17 cellular contexts compared by ENCODE assay signal in genomic region chr7:28055161-28055544, GRCh38.
DNase-seq lines count a peak whose midpoint lies in the region; ATAC-seq and TF ChIP-seq lines count a peak whose summit lies in the region.
"Had no signal": no experiment of that assay in that cellular context is flagged by ENCODE, and none has a peak within 500 bp of the region (broad histone marks: within the 10 kb centered on the region; RNA-seq: fewer than 3 reads in every experiment).

No MANE protein-coding gene starts in this region.

- H3K4me1 ChIP-seq in Panc1 (ENCODE audit: control insufficient read depth, insufficient read depth, low read length) (peaks cover 34% of the 10 kb centered on the region), aorta (ENCODE audit: control insufficient read depth in 1 of 2, insufficient read depth in 2 of 2, low read length in 2 of 2) (no peaks in the 10 kb centered on the region)
- H3K4me1 ChIP-seq: BLaER1 treated with 17β-estradiol and CSF1 and Interleukin-3, amounts not matched to agents 10 nM and 100 nM; breast epithelium; lower lobe of right lung had no signal

- DNase-seq in GM03348 (ENCODE audit: low spot score) (peak; percentile 43), Panc1 (ENCODE audit: low read depth, low spot score) (no peak), glomerular visceral epithelial cell (ENCODE audit: extremely low spot score) (peak; percentile 89), renal cortical epithelial cell (ENCODE audit: low read depth) (peak; percentile 75), aorta (no peak)
- no peak for DNase-seq in activated CD4-positive, alpha-beta memory T cell treated with anti-CD3 and anti-CD28 coated beads for 36 hours
- DNase-seq in activated CD4-positive, CD25-positive, alpha-beta regulatory T cell treated with anti-CD3 and anti-CD28 coated beads, Interleukin-2, amount 50 U/mL, for 72 hours = no peak
- no peak for DNase-seq in activated CD4-positive, alpha-beta T cell treated with anti-CD3 and anti-CD28 coated beads for 48 hours
- DNase-seq: activated naive CD4-positive, alpha-beta T cell treated with anti-CD3 and anti-CD28 coated beads for 36 hours; DMS79; effector CD8-positive, alpha-beta T cell; lower lobe of right lung; NCI-H1417 treated with DMSO at 0.1 percent for 48 hours; stimulated activated naive B cell treated with anti-CD40 and anti-IgM and Interleukin-4, amounts not matched to agents 10 μg/mL and 1 μg/mL and 100 μg/mL, for 72 hours had no signal

- H3K27me3 Mint-ChIP-seq in activated CD4-positive, alpha-beta memory T cell treated with anti-CD3 and anti-CD28 coated beads for 36 hours = no peaks in the 10 kb centered on the region
- H3K27me3 Mint-ChIP-seq: stimulated activated naive B cell treated with anti-CD40 and anti-IgM and Interleukin-4, amounts not matched to agents 10 μg/mL and 1 μg/mL and 100 μg/mL, for 72 hours had no signal

- TF ChIP-seq CTCF in Panc1 (IDR thresholded peaks at IDR 0.05) = no peak

- in situ Hi-C loops in Panc1 (cut with HindIII; ENCODE audit: low pct_unique_long_range_greater_than_20kb, low sequenced_read_pairs) = no loop called here

- peaks cover 2% of the 10 kb centered on the region for H3K36me3 Mint-ChIP-seq in activated CD4-positive, alpha-beta memory T cell treated with anti-CD3 and anti-CD28 coated beads for 36 hours

- no peak overlapping the region for H3K4me3 Mint-ChIP-seq in activated CD4-positive, alpha-beta memory T cell treated with anti-CD3 and anti-CD28 coated beads for 36 hours
- H3K4me3 Mint-ChIP-seq: activated naive CD4-positive, alpha-beta T cell treated with anti-CD3 and anti-CD28 coated beads for 36 hours had no signal

- intact Hi-C loops in Panc1 (cut with micrococcal nuclease; ENCODE audit: unreplicated experiment) (no loop called here), aorta (cut with DNase I) (no loop called here)
- intact Hi-C loops in activated CD4-positive, alpha-beta memory T cell treated with anti-CD3 and anti-CD28 coated beads for 36 hours (cut with micrococcal nuclease) = no loop called here

- peaks cover 8% of the 10 kb centered on the region for H3K4me1 Mint-ChIP-seq in activated CD4-positive, alpha-beta memory T cell treated with anti-CD3 and anti-CD28 coated beads for 36 hours (ENCODE audit: low read depth)

- WGBS in aorta, 2 donors = 63 to 79% methylated on average over 3 of the region's 3 CpGs

- H3K27me3 ChIP-seq in Panc1 (ENCODE audit: control insufficient read depth, insufficient read depth, low read length) = no peaks in the 10 kb centered on the region
- H3K27me3 ChIP-seq in aorta (ENCODE audit: control insufficient read depth in 1 of 2, insufficient read depth in 2 of 2, low read length in 1 of 2) = no peaks in the 10 kb centered on the region
- H3K27me3 ChIP-seq: BLaER1 treated with 17β-estradiol and CSF1 and Interleukin-3, amounts not matched to agents 10 nM and 100 nM; breast epithelium had no signal

- H3K9me3 Mint-ChIP-seq in activated CD4-positive, alpha-beta memory T cell treated with anti-CD3 and anti-CD28 coated beads for 36 hours = no peaks in the 10 kb centered on the region
- H3K9me3 Mint-ChIP-seq: activated naive CD4-positive, alpha-beta T cell treated with anti-CD3 and anti-CD28 coated beads for 36 hours had no signal

- no peak overlapping the region for H3K27ac Mint-ChIP-seq in activated CD4-positive, alpha-beta memory T cell treated with anti-CD3 and anti-CD28 coated beads for 36 hours
- H3K27ac Mint-ChIP-seq: activated naive CD4-positive, alpha-beta T cell treated with anti-CD3 and anti-CD28 coated beads for 36 hours had no signal

- CTCF ChIA-PET in Panc1 (lab: Charles Lee) = interaction anchor here (1.2 kb wide), 1 partner anchor 35 kb away, joined by 4 read pairs; no protein-coding TSS in a partner anchor
- CTCF ChIA-PET in activated CD4-positive, alpha-beta memory T cell treated with anti-CD3 and anti-CD28 coated beads for 36 hours (lab: Charles Lee) = interaction anchor here (1.1 to 3.5 kb wide), 3 partner anchors 15 to 40 kb away, joined by 3 to 17 read pairs (median 16); no protein-coding TSS in a partner anchor

- H3K36me3 ChIP-seq in Panc1 (ENCODE audit: control insufficient read depth, insufficient read depth, low read length) (no peaks in the 10 kb centered on the region), aorta (ENCODE audit: control insufficient read depth in 1 of 2, insufficient read depth in 2 of 2, low read length in 1 of 2) (no peaks in the 10 kb centered on the region)
- H3K36me3 ChIP-seq: breast epithelium, lower lobe of right lung had no signal

- ATAC-seq in Panc1 = peak; percentile 87
- no peak for ATAC-seq in aorta (ENCODE audit: low FRiP score)
- ATAC-seq: K562; lower lobe of right lung; stimulated activated naive B cell treated with anti-CD40 and anti-IgM and Interleukin-4, amounts not matched to agents 10 μg/mL and 1 μg/mL and 100 μg/mL, for 72 hours had no signal

- no peak overlapping the region for H3K4me3 ChIP-seq in Panc1 (ENCODE audit: low read depth in 2 of 2, low read length in 2 of 2)
- no peak overlapping the region for H3K4me3 ChIP-seq in aorta (ENCODE audit: low read length in 2 of 2)
- H3K4me3 ChIP-seq: BLaER1 treated with 17β-estradiol and CSF1 and Interleukin-3, amounts not matched to agents 10 nM and 100 nM; breast epithelium; K562; lower lobe of right lung had no signal

- H3K27ac ChIP-seq in Panc1 (ENCODE audit: low read length) (peak overlapping the region; percentile 76), aorta (ENCODE audit: low read depth in 1 of 2, low read length in 2 of 2) (no peak overlapping the region)
- H3K27ac ChIP-seq: BLaER1 treated with 17β-estradiol and CSF1 and Interleukin-3, amounts not matched to agents 10 nM and 100 nM; breast epithelium; lower lobe of right lung had no signal

- POLR2A ChIA-PET in Panc1 (lab: Charles Lee) = no interaction called here
- POLR2A ChIA-PET in activated CD4-positive, alpha-beta memory T cell treated with anti-CD3 and anti-CD28 coated beads for 36 hours (lab: Charles Lee) = no interaction called here

- no TSS peak for BruUV-seq in Panc1 (replicated peaks; lab: Mats Ljungman, UMichigan)

- H3K9me3 ChIP-seq in Panc1 (ENCODE audit: control insufficient read depth, insufficient read depth, low read depth, low read length) (peaks cover 13% of the 10 kb centered on the region; the same call in 1 of the 2 replicates), aorta (ENCODE audit: control insufficient read depth, low read length) (no peaks in the 10 kb centered on the region)
- H3K9me3 ChIP-seq: breast epithelium, lower lobe of right lung had no signal

Comparison
In these comparisons a context has a peak if more than half of its experiments do, and no peak if none do; other contexts are left out.
1. DNase-seq: peak in GM03348 (single experiment), glomerular visceral epithelial cell (single experiment) and renal cortical epithelial cell (single experiment); none in Panc1 (single experiment), aorta (0 of 2), activated CD4-positive, alpha-beta memory T cell treated with anti-CD3 and anti-CD28 coated beads for 36 hours (single experiment), activated CD4-positive, CD25-positive, alpha-beta regulatory T cell treated with anti-CD3 and anti-CD28 coated beads, Interleukin-2, amount 50 U/mL, for 72 hours (single experiment) and activated CD4-positive, alpha-beta T cell treated with anti-CD3 and anti-CD28 coated beads for 48 hours (single experiment).